8 cellular contexts compared by ENCODE assay signal in genomic region chr3:107525101-107525953, GRCh38. TPM values are rescaled to one million over a fixed set of nuclear protein-coding genes. Genes with fewer than 3 reads are reported as not detected.
DNase-seq lines count a peak whose midpoint lies in the region; ATAC-seq and TF ChIP-seq lines count a peak whose summit lies in the region.

No MANE protein-coding gene starts in this region.

- H3K36me3 ChIP-seq in thoracic aorta = no peaks in the 10 kb centered on the region

- H3K27me3 ChIP-seq in thoracic aorta (replicated peaks; ENCODE audit: insufficient read depth) = no peaks in the 10 kb centered on the region

- no peaks in the 10 kb centered on the region for H3K9me3 ChIP-seq in thoracic aorta

- peak overlapping the region; percentile 96 to 97 for H3K4me3 Mint-ChIP-seq in activated T-cell treated with anti-CD3 and anti-CD28 coated beads, Interleukin-2, amount 50 U/mL, for 72 hours

- peak overlapping the region; percentile 87 to 94 for H3K27ac ChIP-seq in thoracic aorta

- TF ChIP-seq CTCF in fibroblast of mammary gland (conservative IDR thresholded peaks at IDR 0.05; ENCODE audit: control insufficient read depth, insufficient read depth, low read depth, low read length) (no peak), thoracic aorta (IDR thresholded peaks at IDR 0.05) (no peak)

- H3K4me1 ChIP-seq in thoracic aorta (ENCODE audit: control insufficient read depth in 1 of 2, low read depth in 2 of 2) = peaks cover 11 to 15% of the 10 kb centered on the region in 2 donors

- ATAC-seq in activated T-cell treated with anti-CD3 and anti-CD28 coated beads, Interleukin-2, amount 50 U/mL, for 72 hours (replicated peaks in 1 of 2) = peak in 1 of 2 donors; percentile 16
- peak; percentile 18 for ATAC-seq in thoracic aorta (ENCODE audit: insufficient number of reproducible peaks, low FRiP score, low read depth)
- ATAC-seq in GM18873 (IDR thresholded peaks at IDR 0.05; ENCODE audit: low FRiP score, unreplicated experiment) = no peak

- H3K4me3 ChIP-seq in fibroblast of mammary gland (ENCODE audit: control insufficient read depth, low read depth, low read length) (peak overlapping the region; percentile 91), thoracic aorta (peak overlapping the region; percentile 95)

- no peaks in the 10 kb centered on the region for H3K27me3 Mint-ChIP-seq in activated T-cell treated with anti-CD3 and anti-CD28 coated beads, Interleukin-2, amount 50 U/mL, for 72 hours (ENCODE audit: low read depth)

- H3K27ac Mint-ChIP-seq in activated T-cell treated with anti-CD3 and anti-CD28 coated beads, Interleukin-2, amount 50 U/mL, for 72 hours = peak overlapping the region; percentile 91

- peaks cover 44% of the 10 kb centered on the region for H3K4me1 Mint-ChIP-seq in activated T-cell treated with anti-CD3 and anti-CD28 coated beads, Interleukin-2, amount 50 U/mL, for 72 hours (ENCODE audit: low read depth)

- peak; percentile 31 for DNase-seq in NCI-H748 (lab: John Stamatoyannopoulos, UW; ENCODE audit: unreplicated experiment)
- no peak for DNase-seq in NCI-H748 treated with DMSO at 0.1 percent for 48 hours (lab: John Stamatoyannopoulos, UW)
- peak; percentile 39 for DNase-seq in NCI-H69 (lab: John Stamatoyannopoulos, UW)
- DNase-seq in activated T-cell treated with anti-CD3 and anti-CD28 coated beads, Interleukin-2, amount 50 U/mL, for 72 hours = peak; percentile 22 to 31
- DNase-seq in fibroblast of mammary gland (ENCODE audit: low read depth) = peak; percentile 20
- DNase-seq in myocyte (ENCODE audit: low read depth) = peak; percentile 42
- no peak for DNase-seq in thoracic aorta (ENCODE audit: low spot score)

- peaks cover 11 to 17% of the 10 kb centered on the region in 2 donors for H3K36me3 Mint-ChIP-seq in activated T-cell treated with anti-CD3 and anti-CD28 coated beads, Interleukin-2, amount 50 U/mL, for 72 hours (ENCODE audit: insufficient read depth in 2 of 2)

- no peaks in the 10 kb centered on the region for H3K9me3 Mint-ChIP-seq in activated T-cell treated with anti-CD3 and anti-CD28 coated beads, Interleukin-2, amount 50 U/mL, for 72 hours

RNA-seq across cellular contexts. Expression of gene BBX, which starts 2.6 kb away (rescaled TPM):
- 10 to 100 TPM; 65.0 to 65.1 TPM for total RNA-seq in activated T-cell treated with anti-CD3 and anti-CD28 coated beads, Interleukin-2, amount 50 U/mL, for 72 hours
- total RNA-seq in myocyte (46.5 and 59.2 TPM in 2 replicates), thoracic aorta (10 to 100 TPM; 57.4 to 74.5 TPM)
- 16.3 TPM for polyA plus RNA-seq in myocyte (2012)

Comparison
In these comparisons a context has a peak if more than half of its experiments do, and no peak if none do; other contexts are left out.
1. DNase-seq: peak in NCI-H748 (single experiment), NCI-H69 (single experiment), activated T-cell treated with anti-CD3 and anti-CD28 coated beads, Interleukin-2, amount 50 U/mL, for 72 hours (2 of 2), fibroblast of mammary gland (single experiment) and myocyte (single experiment); none in NCI-H748 treated with DMSO at 0.1 percent for 48 hours (single experiment) and thoracic aorta (single experiment).